9 cellular contexts compared by ENCODE assay signal in genomic region chr7:124171068-124171467, GRCh38.
DNase-seq lines count a peak whose midpoint lies in the region; ATAC-seq, FAIRE-seq and TF ChIP-seq lines count a peak whose summit lies in the region.
"Had no signal": no experiment of that assay in that cellular context is flagged by ENCODE, and none has a peak within 500 bp of the region (broad histone marks: within the 10 kb centered on the region; RNA-seq: fewer than 3 reads in every experiment).

No MANE protein-coding gene starts in this region.

- in situ Hi-C loops in astrocyte of the spinal cord (cut with HindIII; ENCODE audit: low sequenced_read_pairs) = no loop called here

- no peak overlapping the region for H2BK120ac ChIP-seq in mesenchymal stem cell (ENCODE audit: low read depth, low read length)

- no peaks in the 10 kb centered on the region for H4K20me1 ChIP-seq in DND-41 (ENCODE audit: insufficient read depth, low read length)

- no peak overlapping the region for H3K4ac ChIP-seq in mesenchymal stem cell (ENCODE audit: low read depth in 1 of 2, low read length in 2 of 2)

- H3K27ac ChIP-seq in DND-41 (ENCODE audit: low read length) (no peak overlapping the region), mesenchymal stem cell (ENCODE audit: low read length, poor library complexity, severe bottlenecking) (no peak overlapping the region)

- TF ChIP-seq POLR2A in GM12891 (IDR thresholded peaks at IDR 0.05; ENCODE audit: low read depth, low read length) = no peak

- H2AFZ ChIP-seq in DND-41 (ENCODE audit: low read depth, low read length) (no peak overlapping the region), mesenchymal stem cell (ENCODE audit: low read depth, low read length) (no peak overlapping the region)

- no peak overlapping the region for H2AK5ac ChIP-seq in mesenchymal stem cell (ENCODE audit: low read length, severe bottlenecking)

- H3K27me3 ChIP-seq in DND-41 (ENCODE audit: insufficient read depth, low read length, poor library complexity) = no peaks in the 10 kb centered on the region
- H3K27me3 ChIP-seq in mesenchymal stem cell (ENCODE audit: control insufficient read depth in 1 of 2, insufficient read depth in 1 of 2, low read length in 2 of 2) = no peaks in the 10 kb centered on the region

- H2BK5ac ChIP-seq in mesenchymal stem cell (ENCODE audit: low read depth, low read length, poor library complexity, severe bottlenecking) = no peak overlapping the region

- no peaks in the 10 kb centered on the region for H3K79me1 ChIP-seq in mesenchymal stem cell (replicated peaks; ENCODE audit: low read length, poor library complexity, severe bottlenecking)

- no peak overlapping the region for H4K91ac ChIP-seq in mesenchymal stem cell (ENCODE audit: low read length)

- H3K9me3 ChIP-seq in DND-41 (ENCODE audit: insufficient read depth, low read length, severe bottlenecking) (no peaks in the 10 kb centered on the region), mesenchymal stem cell (ENCODE audit: control insufficient read depth, low read length) (no peaks in the 10 kb centered on the region)

- no peak overlapping the region for H2BK12ac ChIP-seq in mesenchymal stem cell (ENCODE audit: low read length in 2 of 2)

- no peak overlapping the region for H3K14ac ChIP-seq in mesenchymal stem cell (ENCODE audit: low read length in 2 of 2)

- TF ChIP-seq CTCF in DND-41 (IDR thresholded peaks at IDR 0.05; ENCODE audit: borderline replicate concordance, extremely low read depth, low read length, poor library complexity, severe bottlenecking) = peak; percentile 18
- TF ChIP-seq CTCF in LNCaP clone FGC (IDR thresholded peaks at IDR 0.05; ENCODE audit: control insufficient read depth, extremely low read depth, insufficient read depth) = peak; percentile 61
- TF ChIP-seq CTCF in astrocyte of the spinal cord (IDR thresholded peaks at IDR 0.05; ENCODE audit: low read depth, low read length) = peak; percentile 41

- no peak for FAIRE-seq in GM12891 (lab: Jason Lieb, UNC)
- FAIRE-seq in RCC 7860 (lab: Jason Lieb, UNC) = no peak

- no peak overlapping the region for H4K8ac ChIP-seq in mesenchymal stem cell (ENCODE audit: low read length)

- WGBS in mesenchymal stem cell = no CpG with 5 or more reads among the region's 1 CpG

- no peaks in the 10 kb centered on the region for H3K79me2 ChIP-seq in DND-41 (ENCODE audit: insufficient read depth, low read length)

- ATAC-seq in DND-41 (ENCODE audit: insufficient read depth, low read depth) (no peak), GM21825 (IDR thresholded peaks at IDR 0.05; ENCODE audit: unreplicated experiment) (no peak)

- H3K4me3 ChIP-seq in DND-41 (ENCODE audit: low read depth in 1 of 2, low read length in 2 of 2) = no peak overlapping the region
- no peak overlapping the region for H3K4me3 ChIP-seq in LNCaP clone FGC (ENCODE audit: low read depth, low read length)
- H3K4me3 ChIP-seq in astrocyte of the spinal cord (ENCODE audit: low read depth, low read length) = no peak overlapping the region
- H3K4me3 ChIP-seq in mesenchymal stem cell (ENCODE audit: insufficient read depth in 1 of 2, low read depth in 1 of 2, low read length in 2 of 2) = no peak overlapping the region

- no peak for DNase-seq in DND-41
- peak; percentile 7 for DNase-seq in LNCaP clone FGC (ENCODE audit: low read depth)
- DNase-seq in astrocyte of the spinal cord (ENCODE audit: low read depth, low spot score) = peak; percentile 28
- DNase-seq in mesenchymal stem cell = peak; percentile 61
- no peak for DNase-seq in GM12891 (ENCODE audit: insufficient read length, low spot score)
- DNase-seq in RCC 7860 (ENCODE audit: low spot score) = no peak
- DNase-seq in SIG-M5 treated with dmso at 0.1 percent for 504 hours (lab: John Stamatoyannopoulos, UW; ENCODE audit: unreplicated experiment) = no peak
- DNase-seq: NCI-H345 had no signal

- no peak overlapping the region for H2BK15ac ChIP-seq in mesenchymal stem cell (ENCODE audit: low read depth, poor library complexity, severe bottlenecking)

- H3K9ac ChIP-seq in DND-41 (ENCODE audit: low read depth, low read length) (no peak overlapping the region), mesenchymal stem cell (ENCODE audit: low read length) (no peak overlapping the region)

- H3K36me3 ChIP-seq in DND-41 (ENCODE audit: insufficient read depth, low read length) (no peaks in the 10 kb centered on the region), mesenchymal stem cell (ENCODE audit: control insufficient read depth in 1 of 2, insufficient read depth in 2 of 2, low read depth in 1 of 2, low read length in 2 of 2) (no peaks in the 10 kb centered on the region)

- H3K4me2 ChIP-seq in DND-41 (ENCODE audit: insufficient read depth, low read length) (no peak overlapping the region), mesenchymal stem cell (ENCODE audit: low read length, poor library complexity, severe bottlenecking) (no peak overlapping the region)

- no peak overlapping the region for H3K23ac ChIP-seq in mesenchymal stem cell (ENCODE audit: low read length in 2 of 2)

- no peaks in the 10 kb centered on the region for H3K4me1 ChIP-seq in DND-41 (ENCODE audit: insufficient read depth, low read length)
- H3K4me1 ChIP-seq in mesenchymal stem cell (ENCODE audit: control insufficient read depth, insufficient read depth, low read depth, low read length) = no peaks in the 10 kb centered on the region

- H3K18ac ChIP-seq in mesenchymal stem cell (ENCODE audit: low read depth in 1 of 2, low read length in 2 of 2) = no peak overlapping the region

TF ChIP-seq in GM12891, 5 proteins besides CTCF, POLR2A, EP300 and RAD21:
- TF ChIP-seq POLR2AphosphoS5 (IDR thresholded peaks at IDR 0.05; ENCODE audit: low read depth, low read length) (no peak), PAX5 (IDR thresholded peaks at IDR 0.05; ENCODE audit: insufficient read depth, low read length, severe bottlenecking) (no peak), POU2F2 (IDR thresholded peaks at IDR 0.05; ENCODE audit: low read depth, low read length) (no peak), SPI1 (IDR thresholded peaks at IDR 0.05; ENCODE audit: low read depth, low read length) (no peak), TAF1 (IDR thresholded peaks at IDR 0.05; ENCODE audit: low read depth, low read length) (no peak)
TF ChIP-seq in GM12891: peak in this region for 0.

Comparison
In these comparisons a context has a peak if more than half of its experiments do, and no peak if none do; other contexts are left out.
1. DNase-seq: peak in LNCaP clone FGC (single experiment), astrocyte of the spinal cord (single experiment) and mesenchymal stem cell (single experiment); none in DND-41 (single experiment), GM12891 (single experiment), RCC 7860 (single experiment) and SIG-M5 treated with dmso at 0.1 percent for 504 hours (single experiment).
2. Peak in every context shown above with its lines, with median percentiles within 50 percentile points of each other: CTCF ChIP-seq.